ENCODE assay signal across 15 cellular contexts in the genomic region with DNA sequence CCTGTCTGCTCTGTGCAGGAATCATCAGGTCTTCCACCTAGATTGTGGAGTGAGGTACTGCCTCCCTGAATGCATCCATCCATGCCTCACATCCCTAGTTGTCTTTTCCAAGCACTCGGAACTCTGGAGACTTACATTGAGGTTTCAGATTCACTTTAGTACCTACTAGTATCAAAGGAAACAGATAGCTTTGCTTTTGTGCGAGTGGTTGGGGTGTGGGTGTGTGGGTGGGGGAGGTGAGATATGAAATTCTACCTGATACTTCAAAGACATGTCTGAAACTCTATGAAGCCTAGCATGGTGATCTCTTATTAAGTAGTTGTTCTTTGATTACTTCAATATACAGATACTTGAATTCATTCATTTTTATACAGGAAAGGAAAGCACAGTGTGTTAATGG.
DNase-seq lines count a peak whose midpoint lies in the region; ATAC-seq and TF ChIP-seq lines count a peak whose summit lies in the region.
"Had no signal": no experiment of that assay in that cellular context is flagged by ENCODE, and none has a peak within 500 bp of the region (broad histone marks: within the 10 kb centered on the region; RNA-seq: fewer than 3 reads in every experiment).

No MANE protein-coding gene starts in this region.

- no peaks in the 10 kb centered on the region for H3K9me3 Mint-ChIP-seq in activated CD8-positive, alpha-beta T cell treated with anti-CD3 and anti-CD28 coated beads for 36 hours
- H3K9me3 Mint-ChIP-seq in activated CD8-positive, alpha-beta T cell treated with anti-CD3 and anti-CD28 coated beads, Interleukin-2, amount 10 ng/mL, durations not matched to agents 7 days and 5 days (ENCODE audit: insufficient read depth) = no peaks in the 10 kb centered on the region
- H3K9me3 Mint-ChIP-seq in naive thymus-derived CD8-positive, alpha-beta T cell = no peaks in the 10 kb centered on the region

- H3K27ac ChIP-seq in transverse colon = no peak overlapping the region
- no peak overlapping the region for H3K27ac ChIP-seq in coronary artery
- H3K27ac ChIP-seq: foreskin keratinocyte, skin epidermis, uterus had no signal

- H3K4me3 ChIP-seq in transverse colon = no peak overlapping the region
- H3K4me3 ChIP-seq in coronary artery = no peak overlapping the region
- H3K4me3 ChIP-seq: skin epidermis, uterus had no signal

- H3K36me3 ChIP-seq in transverse colon = peaks cover 0 to 29% (median 10%) of the 10 kb centered on the region in 4 donors
- H3K36me3 ChIP-seq: uterus had no signal

- H3K9me3 ChIP-seq in transverse colon = no peaks in the 10 kb centered on the region
- H3K9me3 ChIP-seq: uterus had no signal

- no peak overlapping the region for H3K4me3 Mint-ChIP-seq in activated CD8-positive, alpha-beta T cell treated with anti-CD3 and anti-CD28 coated beads for 36 hours
- no peak overlapping the region for H3K4me3 Mint-ChIP-seq in activated CD8-positive, alpha-beta T cell treated with anti-CD3 and anti-CD28 coated beads, Interleukin-2, amount 10 ng/mL, durations not matched to agents 7 days and 5 days
- no peak overlapping the region for H3K4me3 Mint-ChIP-seq in naive thymus-derived CD8-positive, alpha-beta T cell

- POLR2A ChIA-PET in activated CD8-positive, alpha-beta T cell treated with anti-CD3 and anti-CD28 coated beads for 36 hours (lab: Charles Lee) = no interaction called here
- POLR2A ChIA-PET in activated CD8-positive, alpha-beta T cell treated with anti-CD3 and anti-CD28 coated beads, Interleukin-2, amount 10 ng/mL, durations not matched to agents 7 days and 5 days (lab: Charles Lee) = no interaction called here
- POLR2A ChIA-PET in naive thymus-derived CD8-positive, alpha-beta T cell (lab: Charles Lee) = no interaction called here

- peaks cover 21% of the 10 kb centered on the region for H3K4me1 Mint-ChIP-seq in activated CD8-positive, alpha-beta T cell treated with anti-CD3 and anti-CD28 coated beads for 36 hours (ENCODE audit: low read depth)
- peaks cover 11% of the 10 kb centered on the region for H3K4me1 Mint-ChIP-seq in activated CD8-positive, alpha-beta T cell treated with anti-CD3 and anti-CD28 coated beads, Interleukin-2, amount 10 ng/mL, durations not matched to agents 7 days and 5 days (ENCODE audit: low read depth)
- peaks cover 0 to 10% (median 6%) of the 10 kb centered on the region in 4 donors for H3K4me1 Mint-ChIP-seq in naive thymus-derived CD8-positive, alpha-beta T cell

- no peaks in the 10 kb centered on the region for H3K4me1 ChIP-seq in transverse colon
- H3K4me1 ChIP-seq: foreskin keratinocyte, uterus had no signal

- H3K36me3 Mint-ChIP-seq in activated CD8-positive, alpha-beta T cell treated with anti-CD3 and anti-CD28 coated beads for 36 hours (ENCODE audit: low read depth) = peaks cover 45% of the 10 kb centered on the region
- peaks cover 59% of the 10 kb centered on the region for H3K36me3 Mint-ChIP-seq in activated CD8-positive, alpha-beta T cell treated with anti-CD3 and anti-CD28 coated beads, Interleukin-2, amount 10 ng/mL, durations not matched to agents 7 days and 5 days (ENCODE audit: low read depth)
- H3K36me3 Mint-ChIP-seq in naive thymus-derived CD8-positive, alpha-beta T cell = peaks cover 7 to 91% (median 47%) of the 10 kb centered on the region in 3 donors

- ATAC-seq in activated CD8-positive, alpha-beta T cell treated with anti-CD3 and anti-CD28 coated beads for 36 hours = peak; percentile 83
- no peak for ATAC-seq in activated CD8-positive, alpha-beta T cell treated with anti-CD3 and anti-CD28 coated beads, Interleukin-2, amount 10 ng/mL, durations not matched to agents 7 days and 5 days
- no peak for ATAC-seq in naive thymus-derived CD8-positive, alpha-beta T cell
- ATAC-seq: foreskin keratinocyte had no signal

- intact Hi-C loops in activated CD8-positive, alpha-beta T cell treated with anti-CD3 and anti-CD28 coated beads for 36 hours (cut with micrococcal nuclease) = no loop called here
- intact Hi-C loops in transverse colon (cut with DNase I; ENCODE audit: low total_unique reads) = loop anchor here (10.0 kb wide), 1 partner anchor 127 kb away; no protein-coding TSS in a partner anchor

- no peak overlapping the region for H3K27ac Mint-ChIP-seq in activated CD8-positive, alpha-beta T cell treated with anti-CD3 and anti-CD28 coated beads for 36 hours
- no peak overlapping the region for H3K27ac Mint-ChIP-seq in activated CD8-positive, alpha-beta T cell treated with anti-CD3 and anti-CD28 coated beads, Interleukin-2, amount 10 ng/mL, durations not matched to agents 7 days and 5 days
- H3K27ac Mint-ChIP-seq in naive thymus-derived CD8-positive, alpha-beta T cell = peak overlapping the region in 6 of 10 donors; percentile 4 to 56 (median 12)

- no peaks in the 10 kb centered on the region for H3K27me3 Mint-ChIP-seq in activated CD8-positive, alpha-beta T cell treated with anti-CD3 and anti-CD28 coated beads for 36 hours
- H3K27me3 Mint-ChIP-seq in activated CD8-positive, alpha-beta T cell treated with anti-CD3 and anti-CD28 coated beads, Interleukin-2, amount 10 ng/mL, durations not matched to agents 7 days and 5 days (ENCODE audit: low read depth) = no peaks in the 10 kb centered on the region
- H3K27me3 Mint-ChIP-seq in naive thymus-derived CD8-positive, alpha-beta T cell = no peaks in the 10 kb centered on the region

- peak; percentile 83 for DNase-seq in activated CD8-positive, alpha-beta T cell treated with anti-CD3 and anti-CD28 coated beads for 36 hours
- DNase-seq in activated CD8-positive, alpha-beta T cell treated with anti-CD3 and anti-CD28 coated beads, Interleukin-2, amount 10 ng/mL, durations not matched to agents 7 days and 5 days = no peak
- DNase-seq in activated T-cell treated with anti-CD3 and anti-CD28 coated beads for 48 hours (ENCODE audit: low read depth) (peak; percentile 20), transverse colon (no peak), iPS-NIHi7 (ENCODE audit: extremely low spot score) (no peak), coronary artery (ENCODE audit: low spot score) (no peak)
- DNase-seq in naive thymus-derived CD8-positive, alpha-beta T cell = no peak
- peak; percentile 8 to 22 for DNase-seq in stimulated activated CD8-positive, alpha-beta memory T cell treated with anti-CD3 and anti-CD28 coated beads, Interleukin-15, amount 100 ng/mL, for 48 hours (ENCODE audit: low read depth in 2 of 2)
- DNase-seq: anterior cingulate cortex; foreskin keratinocyte; GDM1; NCI-H2227 treated with DMSO at 0.1 percent for 48 hours; NK-92 treated with Interleukin-12 subunit alpha and Interleukin-12 subunit beta, amount 100 ng/mL, for 24 hours; uterus had no signal

- no peak for TF ChIP-seq POLR2A in transverse colon (IDR thresholded peaks at IDR 0.05)

- CTCF ChIA-PET in activated CD8-positive, alpha-beta T cell treated with anti-CD3 and anti-CD28 coated beads for 36 hours (lab: Charles Lee) = no interaction called here
- CTCF ChIA-PET in activated CD8-positive, alpha-beta T cell treated with anti-CD3 and anti-CD28 coated beads, Interleukin-2, amount 10 ng/mL, durations not matched to agents 7 days and 5 days (lab: Charles Lee) = no interaction called here

- no peaks in the 10 kb centered on the region for H3K27me3 ChIP-seq in transverse colon
- H3K27me3 ChIP-seq: foreskin keratinocyte, uterus had no signal

- WGBS in transverse colon (ENCODE audit: low coverage in 1 of 2), 2 donors = 73 to 80% methylated on average over 1 to 2 of the region's 2 CpGs

- no peak for TF ChIP-seq CTCF in activated CD8-positive, alpha-beta T cell treated with anti-CD3 and anti-CD28 coated beads for 36 hours (IDR thresholded peaks at IDR 0.05)
- TF ChIP-seq CTCF in transverse colon (IDR thresholded peaks at IDR 0.05) = no peak
- TF ChIP-seq CTCF in coronary artery (IDR thresholded peaks at IDR 0.05) = no peak

- no peak for TF ChIP-seq EP300 in transverse colon (IDR thresholded peaks at IDR 0.05; ENCODE audit: low read depth)

- in situ Hi-C loops in transverse colon (cut with MboI; ENCODE audit: low pct_ligation_motif_present in 1 of 4, low pct_unique_long_range_greater_than_20kb in 1 of 4, low sequenced_read_pairs in 3 of 4) = no loop called here

Comparison
In these comparisons a context has a peak if more than half of its experiments do, and no peak if none do; other contexts are left out.
1. DNase-seq: peak in activated CD8-positive, alpha-beta T cell treated with anti-CD3 and anti-CD28 coated beads for 36 hours (single experiment), activated T-cell treated with anti-CD3 and anti-CD28 coated beads for 48 hours (single experiment) and stimulated activated CD8-positive, alpha-beta memory T cell treated with anti-CD3 and anti-CD28 coated beads, Interleukin-15, amount 100 ng/mL, for 48 hours (2 of 2); none in activated CD8-positive, alpha-beta T cell treated with anti-CD3 and anti-CD28 coated beads, Interleukin-2, amount 10 ng/mL, durations not matched to agents 7 days and 5 days (single experiment), naive thymus-derived CD8-positive, alpha-beta T cell (0 of 10), transverse colon (single experiment), iPS-NIHi7 (single experiment) and coronary artery (single experiment).
2. H3K27ac Mint-ChIP-seq: peak in naive thymus-derived CD8-positive, alpha-beta T cell (6 of 10); none in activated CD8-positive, alpha-beta T cell treated with anti-CD3 and anti-CD28 coated beads for 36 hours (single experiment) and activated CD8-positive, alpha-beta T cell treated with anti-CD3 and anti-CD28 coated beads, Interleukin-2, amount 10 ng/mL, durations not matched to agents 7 days and 5 days (single experiment).